In genomic region chr16:53672461-53672860, GRCh38 we compare ENCODE assay signal across 1 cellular context.
TF ChIP-seq lines count a peak whose summit lies in the region.

No MANE protein-coding gene starts in this region.

TF ChIP-seq in HepG2, 621 proteins besides CTCF, POLR2A, EP300 and RAD21 (continued from another document and continues in another):
- TF ChIP-seq HIC2 (CRISPR knock-in tag; IDR thresholded peaks at IDR 0.05; ENCODE audit: low read depth) (no peak), FOXA1 (IDR thresholded peaks at IDR 0.05) (no peak), FOXA1 (CRISPR knock-in tag; IDR thresholded peaks at IDR 0.05) (peak; percentile 92), ZNF264 (CRISPR knock-in tag; IDR thresholded peaks at IDR 0.05) (0 out of 2 replicates have a peak, but pooled peaks have one; percentile 20), HDAC1 (CRISPR knock-in tag; IDR thresholded peaks at IDR 0.05) (peak; percentile 34; the same call in 1 of the 2 replicates), ATM (IDR thresholded peaks at IDR 0.05; ENCODE audit: borderline replicate concordance) (no peak), KLF16 (CRISPR knock-in tag; IDR thresholded peaks at IDR 0.05) (0 out of 4 replicates have a peak, but pooled peaks of 1 of the 2 experiments have one; percentile 28), IRF1 (CRISPR knock-in tag; IDR thresholded peaks at IDR 0.05; ENCODE audit: low read depth) (no peak), GFI1 (CRISPR knock-in tag; IDR thresholded peaks at IDR 0.05; ENCODE audit: borderline replicate concordance) (peak; percentile 84), CEBPB (IDR thresholded peaks at IDR 0.05; ENCODE audit: borderline replicate concordance, low read depth, low read length) (peak; percentile 84; the same call in 1 of the 2 replicates), AHDC1 (CRISPR knock-in tag; IDR thresholded peaks at IDR 0.05; ENCODE audit: borderline replicate concordance) (peak; percentile 56; the same call in 1 of the 2 replicates), PAXIP1 (CRISPR knock-in tag; conservative IDR thresholded peaks at IDR 0.05) (peak; percentile 43; the same call in 1 of the 2 replicates), FOXA3 (CRISPR knock-in tag; IDR thresholded peaks at IDR 0.05) (peak; percentile 95), HDAC2 (CRISPR knock-in tag; IDR thresholded peaks at IDR 0.05) (0 out of 2 replicates have a peak, but pooled peaks have one; percentile 46), POGK (CRISPR knock-in tag; conservative IDR thresholded peaks at IDR 0.05) (0 out of 2 replicates have a peak, but pooled peaks have one; percentile 45), TEF (CRISPR knock-in tag; IDR thresholded peaks at IDR 0.05) (0 out of 2 replicates have a peak, but pooled peaks have one; percentile 40), ATF2 (CRISPR knock-in tag; IDR thresholded peaks at IDR 0.05) (0 out of 2 replicates have a peak, but pooled peaks have one; percentile 29), SMAD3 (CRISPR knock-in tag; IDR thresholded peaks at IDR 0.05) (0 out of 2 replicates have a peak, but pooled peaks have one; percentile 35), ARHGAP35 (CRISPR knock-in tag; IDR thresholded peaks at IDR 0.05; ENCODE audit: borderline replicate concordance) (no peak), HMG20A (CRISPR knock-in tag; IDR thresholded peaks at IDR 0.05; ENCODE audit: borderline replicate concordance) (peak; percentile 35; the same call in 1 of the 2 replicates), ZNF770 (CRISPR knock-in tag; IDR thresholded peaks at IDR 0.05) (no peak), THAP11 (CRISPR knock-in tag; IDR thresholded peaks at IDR 0.05) (peak; percentile 63), MIXL1 (CRISPR knock-in tag; IDR thresholded peaks at IDR 0.05) (0 out of 2 replicates have a peak, but pooled peaks have one; percentile 6), NCOA2 (CRISPR knock-in tag; IDR thresholded peaks at IDR 0.05) (peak; percentile 60), CEBPG (CRISPR knock-in tag; IDR thresholded peaks at IDR 0.05) (peak; percentile 72), MNT (IDR thresholded peaks at IDR 0.05) (no peak), ERF (CRISPR knock-in tag; IDR thresholded peaks at IDR 0.05) (no peak), PITX1 (CRISPR knock-in tag; IDR thresholded peaks at IDR 0.05) (0 out of 2 replicates have a peak, but pooled peaks have one; percentile 57), SIX1 (CRISPR knock-in tag; IDR thresholded peaks at IDR 0.05; ENCODE audit: borderline replicate concordance) (peak; percentile 92), FOXJ3 (CRISPR knock-in tag; IDR thresholded peaks at IDR 0.05; ENCODE audit: borderline replicate concordance) (peak; percentile 79; the same call in 1 of the 2 replicates), SOX13 (IDR thresholded peaks at IDR 0.05) (no peak), SOX13 (CRISPR knock-in tag; conservative IDR thresholded peaks at IDR 0.05 in 1 of 2, IDR thresholded peaks at IDR 0.05 in 1 of 2) (peak in 1 of 2 experiments; percentile 62; a peak in 1 of 4 replicates), GATAD2A (CRISPR knock-in tag; IDR thresholded peaks at IDR 0.05) (peak; percentile 83), ZGPAT (CRISPR knock-in tag; IDR thresholded peaks at IDR 0.05) (0 out of 2 replicates have a peak, but pooled peaks have one; percentile 30), SIX4 (CRISPR knock-in tag; IDR thresholded peaks at IDR 0.05) (peak; percentile 88)
